16 cellular contexts compared by ENCODE assay signal in genomic region chr6:166866839-166867637, GRCh38.
"Had no signal": no experiment of that assay in that cellular context is flagged by ENCODE, and none has a peak within 500 bp of the region (broad histone marks: within the 10 kb centered on the region; RNA-seq: fewer than 3 reads in every experiment).

No MANE protein-coding gene starts in this region.

- DNase-seq: activated CD4-positive, alpha-beta memory T cell treated with anti-CD3 and anti-CD28 coated beads for 36 hours; activated CD4-positive, alpha-beta T cell treated with anti-CD3 and anti-CD28 coated beads for 36 hours; activated effector memory CD4-positive, alpha-beta T cell treated with Interleukin-2 at 50 U/mL for 16 hours; activated T-cell treated with anti-CD3 and anti-CD28 coated beads, Interleukin-2, amount 50 U/mL, for 4 hours; brain microvascular endothelial cell; dermis blood vessel endothelial cell; endodermal cell; left lung; mammary epithelial cell; naive thymus-derived CD8-positive, alpha-beta T cell; retina; stimulated activated CD4-positive, alpha-beta T cell treated with anti-CD3 and anti-CD28 coated beads, Interleukin-12 subunit alpha, Interleukin-12 subunit beta, amount 100 ng/mL, for 4 hours; stimulated activated CD4-positive, alpha-beta T cell treated with anti-CD3 and anti-CD28 coated beads, Interleukin-2, amount 100 ng/mL, for 24 hours; T-helper 17 cell; tibial artery; WERI-Rb-1 had no signal

- ATAC-seq: activated CD4-positive, alpha-beta T cell treated with anti-CD3 and anti-CD28 coated beads for 36 hours; activated T-cell treated with anti-CD3 and anti-CD28 coated beads, Interleukin-2, amount 50 U/mL, for 4 hours; left lung; naive thymus-derived CD8-positive, alpha-beta T cell; T-helper 17 cell had no signal
